In genomic region chr7:144668503-144668902, GRCh38 we compare ENCODE assay signal across 1 cellular context.
TF ChIP-seq lines count a peak whose summit lies in the region.

No MANE protein-coding gene starts in this region.

TF ChIP-seq in H1, 55 proteins besides CTCF, POLR2A, EP300 and RAD21 (continued from another document):
- no peak for TF ChIP-seq SIN3A (conservative IDR thresholded peaks at IDR 0.05 in 1 of 2, IDR thresholded peaks at IDR 0.05 in 1 of 2; ENCODE audit: low read depth in 1 of 2, low read length in 2 of 2)
- TF ChIP-seq SP1 (IDR thresholded peaks at IDR 0.05; ENCODE audit: low read depth, low read length) = no peak
- TF ChIP-seq EGR1 (IDR thresholded peaks at IDR 0.05; ENCODE audit: borderline replicate concordance, low read depth, low read length) = no peak
- TF ChIP-seq SP2 (IDR thresholded peaks at IDR 0.05; ENCODE audit: low read length) = no peak
- TF ChIP-seq SIRT6 (IDR thresholded peaks at IDR 0.05; ENCODE audit: low read length) = no peak
- no peak for TF ChIP-seq PHF8 (conservative IDR thresholded peaks at IDR 0.05; ENCODE audit: low read depth, low read length)
- TF ChIP-seq, protein P1, sequence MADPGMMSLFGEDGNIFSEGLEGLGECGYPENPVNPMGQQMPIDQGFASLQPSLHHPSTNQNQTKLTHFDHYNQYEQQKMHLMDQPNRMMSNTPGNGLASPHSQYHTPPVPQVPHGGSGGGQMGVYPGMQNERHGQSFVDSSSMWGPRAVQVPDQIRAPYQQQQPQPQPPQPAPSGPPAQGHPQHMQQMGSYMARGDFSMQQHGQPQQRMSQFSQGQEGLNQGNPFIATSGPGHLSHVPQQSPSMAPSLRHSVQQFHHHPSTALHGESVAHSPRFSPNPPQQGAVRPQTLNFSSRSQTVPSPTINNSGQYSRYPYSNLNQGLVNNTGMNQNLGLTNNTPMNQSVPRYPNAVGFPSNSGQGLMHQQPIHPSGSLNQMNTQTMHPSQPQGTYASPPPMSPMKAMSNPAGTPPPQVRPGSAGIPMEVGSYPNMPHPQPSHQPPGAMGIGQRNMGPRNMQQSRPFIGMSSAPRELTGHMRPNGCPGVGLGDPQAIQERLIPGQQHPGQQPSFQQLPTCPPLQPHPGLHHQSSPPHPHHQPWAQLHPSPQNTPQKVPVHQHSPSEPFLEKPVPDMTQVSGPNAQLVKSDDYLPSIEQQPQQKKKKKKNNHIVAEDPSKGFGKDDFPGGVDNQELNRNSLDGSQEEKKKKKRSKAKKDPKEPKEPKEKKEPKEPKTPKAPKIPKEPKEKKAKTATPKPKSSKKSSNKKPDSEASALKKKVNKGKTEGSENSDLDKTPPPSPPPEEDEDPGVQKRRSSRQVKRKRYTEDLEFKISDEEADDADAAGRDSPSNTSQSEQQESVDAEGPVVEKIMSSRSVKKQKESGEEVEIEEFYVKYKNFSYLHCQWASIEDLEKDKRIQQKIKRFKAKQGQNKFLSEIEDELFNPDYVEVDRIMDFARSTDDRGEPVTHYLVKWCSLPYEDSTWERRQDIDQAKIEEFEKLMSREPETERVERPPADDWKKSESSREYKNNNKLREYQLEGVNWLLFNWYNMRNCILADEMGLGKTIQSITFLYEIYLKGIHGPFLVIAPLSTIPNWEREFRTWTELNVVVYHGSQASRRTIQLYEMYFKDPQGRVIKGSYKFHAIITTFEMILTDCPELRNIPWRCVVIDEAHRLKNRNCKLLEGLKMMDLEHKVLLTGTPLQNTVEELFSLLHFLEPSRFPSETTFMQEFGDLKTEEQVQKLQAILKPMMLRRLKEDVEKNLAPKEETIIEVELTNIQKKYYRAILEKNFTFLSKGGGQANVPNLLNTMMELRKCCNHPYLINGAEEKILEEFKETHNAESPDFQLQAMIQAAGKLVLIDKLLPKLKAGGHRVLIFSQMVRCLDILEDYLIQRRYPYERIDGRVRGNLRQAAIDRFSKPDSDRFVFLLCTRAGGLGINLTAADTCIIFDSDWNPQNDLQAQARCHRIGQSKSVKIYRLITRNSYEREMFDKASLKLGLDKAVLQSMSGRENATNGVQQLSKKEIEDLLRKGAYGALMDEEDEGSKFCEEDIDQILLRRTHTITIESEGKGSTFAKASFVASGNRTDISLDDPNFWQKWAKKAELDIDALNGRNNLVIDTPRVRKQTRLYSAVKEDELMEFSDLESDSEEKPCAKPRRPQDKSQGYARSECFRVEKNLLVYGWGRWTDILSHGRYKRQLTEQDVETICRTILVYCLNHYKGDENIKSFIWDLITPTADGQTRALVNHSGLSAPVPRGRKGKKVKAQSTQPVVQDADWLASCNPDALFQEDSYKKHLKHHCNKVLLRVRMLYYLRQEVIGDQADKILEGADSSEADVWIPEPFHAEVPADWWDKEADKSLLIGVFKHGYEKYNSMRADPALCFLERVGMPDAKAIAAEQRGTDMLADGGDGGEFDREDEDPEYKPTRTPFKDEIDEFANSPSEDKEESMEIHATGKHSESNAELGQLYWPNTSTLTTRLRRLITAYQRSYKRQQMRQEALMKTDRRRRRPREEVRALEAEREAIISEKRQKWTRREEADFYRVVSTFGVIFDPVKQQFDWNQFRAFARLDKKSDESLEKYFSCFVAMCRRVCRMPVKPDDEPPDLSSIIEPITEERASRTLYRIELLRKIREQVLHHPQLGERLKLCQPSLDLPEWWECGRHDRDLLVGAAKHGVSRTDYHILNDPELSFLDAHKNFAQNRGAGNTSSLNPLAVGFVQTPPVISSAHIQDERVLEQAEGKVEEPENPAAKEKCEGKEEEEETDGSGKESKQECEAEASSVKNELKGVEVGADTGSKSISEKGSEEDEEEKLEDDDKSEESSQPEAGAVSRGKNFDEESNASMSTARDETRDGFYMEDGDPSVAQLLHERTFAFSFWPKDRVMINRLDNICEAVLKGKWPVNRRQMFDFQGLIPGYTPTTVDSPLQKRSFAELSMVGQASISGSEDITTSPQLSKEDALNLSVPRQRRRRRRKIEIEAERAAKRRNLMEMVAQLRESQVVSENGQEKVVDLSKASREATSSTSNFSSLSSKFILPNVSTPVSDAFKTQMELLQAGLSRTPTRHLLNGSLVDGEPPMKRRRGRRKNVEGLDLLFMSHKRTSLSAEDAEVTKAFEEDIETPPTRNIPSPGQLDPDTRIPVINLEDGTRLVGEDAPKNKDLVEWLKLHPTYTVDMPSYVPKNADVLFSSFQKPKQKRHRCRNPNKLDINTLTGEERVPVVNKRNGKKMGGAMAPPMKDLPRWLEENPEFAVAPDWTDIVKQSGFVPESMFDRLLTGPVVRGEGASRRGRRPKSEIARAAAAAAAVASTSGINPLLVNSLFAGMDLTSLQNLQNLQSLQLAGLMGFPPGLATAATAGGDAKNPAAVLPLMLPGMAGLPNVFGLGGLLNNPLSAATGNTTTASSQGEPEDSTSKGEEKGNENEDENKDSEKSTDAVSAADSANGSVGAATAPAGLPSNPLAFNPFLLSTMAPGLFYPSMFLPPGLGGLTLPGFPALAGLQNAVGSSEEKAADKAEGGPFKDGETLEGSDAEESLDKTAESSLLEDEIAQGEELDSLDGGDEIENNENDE (IDR thresholded peaks at IDR 0.05; ENCODE audit: insufficient replicate concordance, low read length) = no peak
- no peak for TF ChIP-seq POLR2AphosphoS5 (IDR thresholded peaks at IDR 0.05; ENCODE audit: low read depth, low read length)
- TF ChIP-seq CEBPB (IDR thresholded peaks at IDR 0.05; ENCODE audit: low read depth, low read length) = no peak
- TF ChIP-seq RFX5 (IDR thresholded peaks at IDR 0.05; ENCODE audit: borderline replicate concordance, low read depth, low read length) = no peak
- no peak for TF ChIP-seq RXRA (IDR thresholded peaks at IDR 0.05; ENCODE audit: insufficient read depth, low read depth, low read length)
- TF ChIP-seq FOSL1 (IDR thresholded peaks at IDR 0.05; ENCODE audit: insufficient read depth, low read depth, low read length) = no peak
